19 cellular contexts compared by ENCODE assay signal in the genomic region with DNA sequence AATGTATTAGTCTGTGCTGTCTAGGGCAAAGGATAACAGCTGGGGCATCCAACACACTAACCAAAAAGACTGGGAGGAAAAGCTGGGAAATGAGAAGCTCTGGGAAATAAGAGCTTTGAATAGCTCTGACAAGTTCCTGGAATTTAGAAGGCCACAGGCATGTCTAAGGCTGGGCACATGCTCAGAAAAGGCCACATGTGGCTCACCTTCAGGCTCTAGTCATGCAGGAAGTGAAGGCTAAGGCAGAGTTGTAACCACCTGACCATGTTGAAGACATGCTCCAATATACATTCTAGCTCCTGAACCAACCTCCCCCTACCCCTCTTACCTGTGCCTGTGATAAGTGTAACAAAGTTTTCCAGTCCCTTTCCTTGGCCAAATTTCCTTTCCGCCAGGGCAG. TPM values are rescaled to one million over a fixed set of nuclear protein-coding genes. Genes with fewer than 3 reads are reported as not detected.
DNase-seq lines count a peak whose midpoint lies in the region; ATAC-seq and TF ChIP-seq lines count a peak whose summit lies in the region.
"Had no signal": no experiment of that assay in that cellular context is flagged by ENCODE, and none has a peak within 500 bp of the region (broad histone marks: within the 10 kb centered on the region; RNA-seq: fewer than 3 reads in every experiment).

No MANE protein-coding gene starts in this region.

- TF ChIP-seq CTCF in fibroblast of mammary gland (conservative IDR thresholded peaks at IDR 0.05; ENCODE audit: control insufficient read depth, insufficient read depth, low read depth, low read length), result no peak
- TF ChIP-seq CTCF in type B pancreatic cell (conservative IDR thresholded peaks at IDR 0.05), result no peak

- intact Hi-C loops in activated CD4-positive, alpha-beta memory T cell treated with anti-CD3 and anti-CD28 coated beads for 36 hours (cut with micrococcal nuclease), result no loop called here

- no peak for ATAC-seq in HG02970 (IDR thresholded peaks at IDR 0.05; ENCODE audit: low FRiP score, unreplicated experiment)

- no peak overlapping the region for H3K4me3 Mint-ChIP-seq in activated CD4-positive, alpha-beta memory T cell treated with anti-CD3 and anti-CD28 coated beads for 36 hours
- no peak overlapping the region for H3K4me3 Mint-ChIP-seq in activated CD4-positive, alpha-beta memory T cell treated with anti-CD3 and anti-CD28 coated beads, Interleukin-2, amount 10 ng/mL, durations not matched to agents 7 days and 5 days
- H3K4me3 Mint-ChIP-seq in type B pancreatic cell, result no peak overlapping the region

- H3K4me1 Mint-ChIP-seq in activated CD4-positive, alpha-beta memory T cell treated with anti-CD3 and anti-CD28 coated beads for 36 hours (ENCODE audit: low read depth), result peaks cover 19% of the 10 kb centered on the region
- H3K4me1 Mint-ChIP-seq in activated CD4-positive, alpha-beta memory T cell treated with anti-CD3 and anti-CD28 coated beads, Interleukin-2, amount 10 ng/mL, durations not matched to agents 7 days and 5 days, result peaks cover 30% of the 10 kb centered on the region
- H3K4me1 Mint-ChIP-seq in type B pancreatic cell (ENCODE audit: unreplicated experiment), result no peaks in the 10 kb centered on the region

- CTCF ChIA-PET in activated CD4-positive, alpha-beta memory T cell treated with anti-CD3 and anti-CD28 coated beads for 36 hours (lab: Charles Lee), result interaction anchor here (1.6 kb wide), 1 partner anchor 106 kb away, joined by 5 read pairs; no protein-coding TSS in a partner anchor
- CTCF ChIA-PET in activated CD4-positive, alpha-beta memory T cell treated with anti-CD3 and anti-CD28 coated beads, Interleukin-2, amount 10 ng/mL, durations not matched to agents 7 days and 5 days (lab: Charles Lee), result interaction anchor here (0.5 to 1.0 kb wide), 3 partner anchors 9 to 266 kb away, joined by 3 to 6 read pairs (median 3); no protein-coding TSS in a partner anchor

- H3K9me3 Mint-ChIP-seq in activated CD4-positive, alpha-beta memory T cell treated with anti-CD3 and anti-CD28 coated beads for 36 hours, result no peaks in the 10 kb centered on the region
- H3K9me3 Mint-ChIP-seq in activated CD4-positive, alpha-beta memory T cell treated with anti-CD3 and anti-CD28 coated beads, Interleukin-2, amount 10 ng/mL, durations not matched to agents 7 days and 5 days, result no peaks in the 10 kb centered on the region
- H3K9me3 Mint-ChIP-seq in type B pancreatic cell, result no peaks in the 10 kb centered on the region

- POLR2A ChIA-PET in activated CD4-positive, alpha-beta memory T cell treated with anti-CD3 and anti-CD28 coated beads for 36 hours (lab: Charles Lee), result no interaction called here
- POLR2A ChIA-PET in activated CD4-positive, alpha-beta memory T cell treated with anti-CD3 and anti-CD28 coated beads, Interleukin-2, amount 10 ng/mL, durations not matched to agents 7 days and 5 days (lab: Charles Lee), result no interaction called here

- DNase-seq in activated CD4-positive, alpha-beta memory T cell treated with anti-CD3 and anti-CD28 coated beads for 36 hours, result no peak
- DNase-seq in activated CD4-positive, alpha-beta memory T cell treated with anti-CD3 and anti-CD28 coated beads, Interleukin-2, amount 10 ng/mL, durations not matched to agents 7 days and 5 days, result no peak
- DNase-seq in RPMI7951 (ENCODE audit: low read depth) (peak; percentile 15), fibroblast of mammary gland (ENCODE audit: low read depth) (peak; percentile 21), GOT3 (lab: John Stamatoyannopoulos, UW) (no peak), NCI-H1105 (lab: John Stamatoyannopoulos, UW) (no peak), type B pancreatic cell (ENCODE audit: extremely low spot score, unreplicated experiment) (no peak)
- DNase-seq: C1 segment of cervical spinal cord, KG1, MG63, NCI-H1105 treated with DMSO at 0.1 percent for 48 hours, NCI-H187, NCI-H446 treated with DMSO at 0.1 percent for 48 hours, NCI-H774, PC-9, Right ventricle myocardium superior, SK-N-SH had no signal

- peaks cover 36% of the 10 kb centered on the region for H3K36me3 Mint-ChIP-seq in activated CD4-positive, alpha-beta memory T cell treated with anti-CD3 and anti-CD28 coated beads for 36 hours
- peaks cover 71% of the 10 kb centered on the region for H3K36me3 Mint-ChIP-seq in activated CD4-positive, alpha-beta memory T cell treated with anti-CD3 and anti-CD28 coated beads, Interleukin-2, amount 10 ng/mL, durations not matched to agents 7 days and 5 days (ENCODE audit: low read depth)
- peaks cover 40% of the 10 kb centered on the region for H3K36me3 Mint-ChIP-seq in type B pancreatic cell

- H3K27ac Mint-ChIP-seq in activated CD4-positive, alpha-beta memory T cell treated with anti-CD3 and anti-CD28 coated beads for 36 hours, result peak overlapping the region; percentile 6
- H3K27ac Mint-ChIP-seq in activated CD4-positive, alpha-beta memory T cell treated with anti-CD3 and anti-CD28 coated beads, Interleukin-2, amount 10 ng/mL, durations not matched to agents 7 days and 5 days, result no peak overlapping the region
- no peak overlapping the region for H3K27ac Mint-ChIP-seq in type B pancreatic cell

- no peak overlapping the region for H3K4me3 ChIP-seq in fibroblast of mammary gland (ENCODE audit: control insufficient read depth, low read depth, low read length)
- H3K4me3 ChIP-seq: MG63, PC-9 had no signal

- H3K27me3 Mint-ChIP-seq in activated CD4-positive, alpha-beta memory T cell treated with anti-CD3 and anti-CD28 coated beads for 36 hours, result no peaks in the 10 kb centered on the region
- no peaks in the 10 kb centered on the region for H3K27me3 Mint-ChIP-seq in activated CD4-positive, alpha-beta memory T cell treated with anti-CD3 and anti-CD28 coated beads, Interleukin-2, amount 10 ng/mL, durations not matched to agents 7 days and 5 days
- no peaks in the 10 kb centered on the region for H3K27me3 Mint-ChIP-seq in type B pancreatic cell

RNA-seq across cellular contexts. Expression of gene CLTA, which starts 31.7 kb away (rescaled TPM):
- total RNA-seq in activated CD4-positive, alpha-beta memory T cell treated with anti-CD3 and anti-CD28 coated beads for 36 hours, result 100 to 1,000 TPM; 139 to 144 TPM
- 100 to 1,000 TPM; 150 to 151 TPM for total RNA-seq in activated CD4-positive, alpha-beta memory T cell treated with anti-CD3 and anti-CD28 coated beads, Interleukin-2, amount 10 ng/mL, durations not matched to agents 7 days and 5 days
- 275 and 288 TPM in 2 replicates for total RNA-seq in RPMI7951 (2014; rRNA removed; shearing (Covaris generic))
- 220 and 233 TPM in 2 replicates for total RNA-seq in type B pancreatic cell (ENCODE audit: low replicate concordance)

RNA-seq across cellular contexts. Expression of gene GNE, which starts 35.8 kb away (rescaled TPM):
- 10 to 100 TPM; 19.2 to 20.5 TPM for total RNA-seq in activated CD4-positive, alpha-beta memory T cell treated with anti-CD3 and anti-CD28 coated beads for 36 hours
- 10 to 100 TPM; 22.0 to 23.0 TPM for total RNA-seq in activated CD4-positive, alpha-beta memory T cell treated with anti-CD3 and anti-CD28 coated beads, Interleukin-2, amount 10 ng/mL, durations not matched to agents 7 days and 5 days
- 18.8 and 19.5 TPM in 2 replicates for total RNA-seq in RPMI7951 (2014; rRNA removed; shearing (Covaris generic))
- 9.5 and 16.3 TPM in 2 replicates for total RNA-seq in type B pancreatic cell (ENCODE audit: low replicate concordance)

RNA-seq across cellular contexts. Expression of gene CCIN, which starts 53.3 kb away (rescaled TPM):
- total RNA-seq in activated CD4-positive, alpha-beta memory T cell treated with anti-CD3 and anti-CD28 coated beads for 36 hours, result not detected
- total RNA-seq in activated CD4-positive, alpha-beta memory T cell treated with anti-CD3 and anti-CD28 coated beads, Interleukin-2, amount 10 ng/mL, durations not matched to agents 7 days and 5 days, result under 1 TPM in 1 of 2 experiments, not detected in 1; 0.13 TPM
- 0.24 and 0.59 TPM in 2 replicates for total RNA-seq in RPMI7951 (2014; rRNA removed; shearing (Covaris generic))
- total RNA-seq in type B pancreatic cell (ENCODE audit: low replicate concordance), result not detected in 2 replicates
- total RNA-seq: G401, PC-9, Right ventricle myocardium superior had no signal

Comparison
In these comparisons a context has a peak if more than half of its experiments do, and no peak if none do; other contexts are left out.
1. DNase-seq: peak in RPMI7951 (single experiment) and fibroblast of mammary gland (single experiment); none in activated CD4-positive, alpha-beta memory T cell treated with anti-CD3 and anti-CD28 coated beads for 36 hours (single experiment), activated CD4-positive, alpha-beta memory T cell treated with anti-CD3 and anti-CD28 coated beads, Interleukin-2, amount 10 ng/mL, durations not matched to agents 7 days and 5 days (single experiment), GOT3 (single experiment), NCI-H1105 (single experiment) and type B pancreatic cell (single experiment).